1 cellular context compared by ENCODE assay signal in the genomic region with DNA sequence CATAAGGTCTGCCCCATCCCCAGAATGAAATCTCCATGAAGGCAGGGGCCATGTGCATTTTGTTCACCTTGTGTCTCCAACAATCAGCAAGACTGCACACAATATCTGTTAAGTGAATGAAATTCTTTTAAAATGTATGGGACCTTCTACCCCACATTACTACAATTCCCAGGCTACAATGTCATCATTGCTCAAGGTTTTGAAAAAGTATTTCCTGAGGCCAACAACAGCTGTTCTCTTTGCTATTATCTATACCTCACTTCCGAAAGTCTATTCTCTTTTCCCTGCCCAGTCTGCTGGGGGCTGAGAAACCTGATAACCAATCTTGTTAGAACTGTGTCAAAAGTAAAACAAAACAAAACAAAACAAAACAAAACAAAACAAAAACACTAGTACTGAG.
TF ChIP-seq lines count a peak whose summit lies in the region.

No MANE protein-coding gene starts in this region.

TF ChIP-seq in GM23338, 12 proteins besides CTCF, POLR2A, EP300 and RAD21 (continued from another document):
- TF ChIP-seq, protein P1, sequence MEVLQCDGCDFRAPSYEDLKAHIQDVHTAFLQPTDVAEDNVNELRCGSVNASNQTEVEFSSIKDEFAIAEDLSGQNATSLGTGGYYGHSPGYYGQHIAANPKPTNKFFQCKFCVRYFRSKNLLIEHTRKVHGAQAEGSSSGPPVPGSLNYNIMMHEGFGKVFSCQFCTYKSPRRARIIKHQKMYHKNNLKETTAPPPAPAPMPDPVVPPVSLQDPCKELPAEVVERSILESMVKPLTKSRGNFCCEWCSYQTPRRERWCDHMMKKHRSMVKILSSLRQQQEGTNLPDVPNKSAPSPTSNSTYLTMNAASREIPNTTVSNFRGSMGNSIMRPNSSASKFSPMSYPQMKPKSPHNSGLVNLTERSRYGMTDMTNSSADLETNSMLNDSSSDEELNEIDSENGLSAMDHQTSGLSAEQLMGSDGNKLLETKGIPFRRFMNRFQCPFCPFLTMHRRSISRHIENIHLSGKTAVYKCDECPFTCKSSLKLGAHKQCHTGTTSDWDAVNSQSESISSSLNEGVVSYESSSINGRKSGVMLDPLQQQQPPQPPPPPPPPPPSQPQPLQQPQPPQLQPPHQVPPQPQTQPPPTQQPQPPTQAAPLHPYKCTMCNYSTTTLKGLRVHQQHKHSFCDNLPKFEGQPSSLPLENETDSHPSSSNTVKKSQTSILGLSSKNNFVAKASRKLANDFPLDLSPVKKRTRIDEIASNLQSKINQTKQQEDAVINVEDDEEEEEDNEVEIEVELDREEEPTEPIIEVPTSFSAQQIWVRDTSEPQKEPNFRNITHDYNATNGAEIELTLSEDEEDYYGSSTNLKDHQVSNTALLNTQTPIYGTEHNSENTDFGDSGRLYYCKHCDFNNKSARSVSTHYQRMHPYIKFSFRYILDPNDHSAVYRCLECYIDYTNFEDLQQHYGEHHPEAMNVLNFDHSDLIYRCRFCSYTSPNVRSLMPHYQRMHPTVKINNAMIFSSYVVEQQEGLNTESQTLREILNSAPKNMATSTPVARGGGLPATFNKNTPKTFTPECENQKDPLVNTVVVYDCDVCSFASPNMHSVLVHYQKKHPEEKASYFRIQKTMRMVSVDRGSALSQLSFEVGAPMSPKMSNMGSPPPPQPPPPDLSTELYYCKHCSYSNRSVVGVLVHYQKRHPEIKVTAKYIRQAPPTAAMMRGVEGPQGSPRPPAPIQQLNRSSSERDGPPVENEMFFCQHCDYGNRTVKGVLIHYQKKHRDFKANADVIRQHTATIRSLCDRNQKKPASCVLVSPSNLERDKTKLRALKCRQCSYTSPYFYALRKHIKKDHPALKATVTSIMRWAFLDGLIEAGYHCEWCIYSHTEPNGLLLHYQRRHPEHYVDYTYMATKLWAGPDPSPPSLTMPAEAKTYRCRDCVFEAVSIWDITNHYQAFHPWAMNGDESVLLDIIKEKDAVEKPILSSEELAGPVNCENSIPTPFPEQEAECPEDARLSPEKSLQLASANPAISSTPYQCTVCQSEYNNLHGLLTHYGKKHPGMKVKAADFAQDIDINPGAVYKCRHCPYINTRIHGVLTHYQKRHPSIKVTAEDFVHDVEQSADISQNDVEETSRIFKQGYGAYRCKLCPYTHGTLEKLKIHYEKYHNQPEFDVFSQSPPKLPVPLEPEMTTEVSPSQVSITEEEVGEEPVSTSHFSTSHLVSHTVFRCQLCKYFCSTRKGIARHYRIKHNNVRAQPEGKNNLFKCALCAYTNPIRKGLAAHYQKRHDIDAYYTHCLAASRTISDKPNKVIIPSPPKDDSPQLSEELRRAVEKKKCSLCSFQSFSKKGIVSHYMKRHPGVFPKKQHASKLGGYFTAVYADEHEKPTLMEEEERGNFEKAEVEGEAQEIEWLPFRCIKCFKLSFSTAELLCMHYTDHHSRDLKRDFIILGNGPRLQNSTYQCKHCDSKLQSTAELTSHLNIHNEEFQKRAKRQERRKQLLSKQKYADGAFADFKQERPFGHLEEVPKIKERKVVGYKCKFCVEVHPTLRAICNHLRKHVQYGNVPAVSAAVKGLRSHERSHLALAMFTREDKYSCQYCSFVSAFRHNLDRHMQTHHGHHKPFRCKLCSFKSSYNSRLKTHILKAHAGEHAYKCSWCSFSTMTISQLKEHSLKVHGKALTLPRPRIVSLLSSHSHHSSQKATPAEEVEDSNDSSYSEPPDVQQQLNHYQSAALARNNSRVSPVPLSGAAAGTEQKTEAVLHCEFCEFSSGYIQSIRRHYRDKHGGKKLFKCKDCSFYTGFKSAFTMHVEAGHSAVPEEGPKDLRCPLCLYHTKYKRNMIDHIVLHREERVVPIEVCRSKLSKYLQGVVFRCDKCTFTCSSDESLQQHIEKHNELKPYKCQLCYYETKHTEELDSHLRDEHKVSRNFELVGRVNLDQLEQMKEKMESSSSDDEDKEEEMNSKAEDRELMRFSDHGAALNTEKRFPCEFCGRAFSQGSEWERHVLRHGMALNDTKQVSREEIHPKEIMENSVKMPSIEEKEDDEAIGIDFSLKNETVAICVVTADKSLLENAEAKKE (CRISPR knock-in tag; IDR thresholded peaks at IDR 0.05), result no peak
- TF ChIP-seq ZNF114 (CRISPR knock-in tag; IDR thresholded peaks at IDR 0.05), result no peak
- no peak for TF ChIP-seq CREB1 (CRISPR knock-in tag; IDR thresholded peaks at IDR 0.05; ENCODE audit: low read depth)
- no peak for TF ChIP-seq JUNB (IDR thresholded peaks at IDR 0.05; ENCODE audit: unreplicated experiment)
- TF ChIP-seq, protein P2, sequence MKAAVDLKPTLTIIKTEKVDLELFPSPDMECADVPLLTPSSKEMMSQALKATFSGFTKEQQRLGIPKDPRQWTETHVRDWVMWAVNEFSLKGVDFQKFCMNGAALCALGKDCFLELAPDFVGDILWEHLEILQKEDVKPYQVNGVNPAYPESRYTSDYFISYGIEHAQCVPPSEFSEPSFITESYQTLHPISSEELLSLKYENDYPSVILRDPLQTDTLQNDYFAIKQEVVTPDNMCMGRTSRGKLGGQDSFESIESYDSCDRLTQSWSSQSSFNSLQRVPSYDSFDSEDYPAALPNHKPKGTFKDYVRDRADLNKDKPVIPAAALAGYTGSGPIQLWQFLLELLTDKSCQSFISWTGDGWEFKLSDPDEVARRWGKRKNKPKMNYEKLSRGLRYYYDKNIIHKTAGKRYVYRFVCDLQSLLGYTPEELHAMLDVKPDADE (IDR thresholded peaks at IDR 0.05), result no peak
TF ChIP-seq in GM23338: peak in this region for 0.
